Comparison of ENCODE assay signal across 20 cellular contexts in genomic region chr1:109304221-109304915, GRCh38. TPM values are rescaled to one million over a fixed set of nuclear protein-coding genes. Genes with fewer than 3 reads are reported as not detected.
DNase-seq lines count a peak whose midpoint lies in the region; ATAC-seq and FAIRE-seq lines count a peak whose summit lies in the region.
"Had no signal": no experiment of that assay in that cellular context is flagged by ENCODE, and none has a peak within 500 bp of the region (broad histone marks: within the 10 kb centered on the region; RNA-seq: fewer than 3 reads in every experiment).

No MANE protein-coding gene starts in this region.

- peak overlapping the region; percentile 97 for H3K27ac ChIP-seq in temporal lobe (ENCODE audit: low read depth, low read length)
- H3K27ac ChIP-seq: colonic mucosa, KMS-11 had no signal

- DNase-seq in anterior cingulate cortex (lab: John Stamatoyannopoulos, UW) (peak in 51 of 58 donors; percentile 31 to 93 (median 75)), Right ventricle myocardium superior (no peak), medulla oblongata (ENCODE audit: extremely low spot score) (peak; percentile 92), NCI-H146 treated with DMSO at 0.1 percent for 48 hours (lab: John Stamatoyannopoulos, UW; ENCODE audit: unreplicated experiment) (no peak), NK-92 (lab: John Stamatoyannopoulos, UW; ENCODE audit: unreplicated experiment) (no peak), GM19239 (ENCODE audit: insufficient read length, low spot score) (no peak), COR-L47 (lab: John Stamatoyannopoulos, UW) (no peak)
- DNase-seq: activated CD4-positive, alpha-beta T cell treated with anti-CD3 and anti-CD28 coated beads, Interleukin-2, amount 50 U/mL, for 48 hours; activated naive CD4-positive, alpha-beta T cell treated with anti-CD3 and anti-CD28 coated beads, Interleukin-2, amount 10 ng/mL, durations not matched to agents 7 days and 5 days; activated T-cell treated with anti-CD3 and anti-CD28 coated beads, Interleukin-2, amount 50 U/mL, for 1 hour; colonic mucosa; EL; left colon; NCI-H2029; NCI-H524; stimulated activated naive B cell treated with anti-CD40 and anti-IgM and Interleukin-4, amounts not matched to agents 10 μg/mL and 1 μg/mL and 100 μg/mL, for 72 hours; T-helper 1 cell had no signal

- intact Hi-C loops in Right ventricle myocardium superior (cut with DNase I) = no loop called here

- FAIRE-seq in GM19239 (lab: Jason Lieb, UNC) = no peak

- peak; percentile 55 for ATAC-seq in Right ventricle myocardium superior (ENCODE audit: poor library complexity)
- ATAC-seq: left colon; stimulated activated naive B cell treated with anti-CD40 and anti-IgM and Interleukin-4, amounts not matched to agents 10 μg/mL and 1 μg/mL and 100 μg/mL, for 72 hours had no signal

RNA-seq across cellular contexts. Expression of gene MYBPHL, which starts 2.4 kb away (rescaled TPM):
- total RNA-seq in Right ventricle myocardium superior (0.73 TPM), temporal lobe (not detected)
- total RNA-seq: colonic mucosa, left colon, ureter had no signal

RNA-seq across cellular contexts. Expression of gene PSRC1, which starts 21.4 kb away (rescaled TPM):
- total RNA-seq in Right ventricle myocardium superior (0.73 TPM), temporal lobe (6.9 TPM)

RNA-seq across cellular contexts. Expression of gene CELSR2, which starts 55.0 kb away (rescaled TPM):
- total RNA-seq in Right ventricle myocardium superior = 6.3 TPM
- 46.5 TPM for total RNA-seq in temporal lobe

Comparison
In these comparisons a context has a peak if more than half of its experiments do, and no peak if none do; other contexts are left out.
1. DNase-seq: peak in anterior cingulate cortex (51 of 58) and medulla oblongata (single experiment); none in Right ventricle myocardium superior (single experiment), NCI-H146 treated with DMSO at 0.1 percent for 48 hours (single experiment), NK-92 (single experiment), GM19239 (single experiment) and COR-L47 (single experiment).